Comparison of ENCODE assay signal across 14 cellular contexts in genomic region chr5:98064118-98064517, GRCh38.
DNase-seq lines count a peak whose midpoint lies in the region; ATAC-seq and TF ChIP-seq lines count a peak whose summit lies in the region.
"Had no signal": no experiment of that assay in that cellular context is flagged by ENCODE, and none has a peak within 500 bp of the region (broad histone marks: within the 10 kb centered on the region; RNA-seq: fewer than 3 reads in every experiment).

No MANE protein-coding gene starts in this region.

- H3K27me3 ChIP-seq in mammary epithelial cell (ENCODE audit: insufficient read depth, low read length), result no peaks in the 10 kb centered on the region
- H3K27me3 ChIP-seq in breast epithelium, result no peaks in the 10 kb centered on the region
- H3K27me3 ChIP-seq in heart right ventricle, result no peaks in the 10 kb centered on the region

- H3K4me2 ChIP-seq in mammary epithelial cell (ENCODE audit: insufficient read depth, low read depth, low read length), result no peak overlapping the region

- no peak for ATAC-seq in heart right ventricle

- H3K36me3 ChIP-seq in mammary epithelial cell (ENCODE audit: insufficient read depth, low read length) (no peaks in the 10 kb centered on the region), breast epithelium (no peaks in the 10 kb centered on the region), heart right ventricle (no peaks in the 10 kb centered on the region)

- in situ Hi-C loops in mammary epithelial cell (cut with MboI; ENCODE audit: low sequenced_read_pairs in 2 of 2), result no loop called here

- no peak overlapping the region for H3K9ac ChIP-seq in mammary epithelial cell (ENCODE audit: insufficient read depth, low read length)

- no peaks in the 10 kb centered on the region for H3K79me2 ChIP-seq in mammary epithelial cell (ENCODE audit: insufficient read depth, low read length)

- intact Hi-C loops in mammary epithelial cell (cut with micrococcal nuclease), result no loop called here
- intact Hi-C loops in breast epithelium (cut with DNase I; ENCODE audit: low total_unique reads), result no loop called here
- intact Hi-C loops in posterior cingulate gyrus (cut with DNase I), result no loop called here
- intact Hi-C loops in heart right ventricle (cut with DNase I), result no loop called here

- no peaks in the 10 kb centered on the region for H3K4me1 ChIP-seq in mammary epithelial cell (ENCODE audit: insufficient read depth, low read length)
- no peaks in the 10 kb centered on the region for H3K4me1 ChIP-seq in breast epithelium
- H3K4me1 ChIP-seq in heart right ventricle, result no peaks in the 10 kb centered on the region

- no peaks in the 10 kb centered on the region for H4K20me1 ChIP-seq in mammary epithelial cell (ENCODE audit: insufficient read depth, low read length)

- H3K9me3 ChIP-seq in mammary epithelial cell (replicated peaks; ENCODE audit: insufficient read depth, low read length) (no peaks in the 10 kb centered on the region), breast epithelium (no peaks in the 10 kb centered on the region), heart right ventricle (no peaks in the 10 kb centered on the region)

- BruUV-seq in mammary epithelial cell (replicated peaks; lab: Mats Ljungman, UMichigan), result no TSS peak

- dilution Hi-C loops in mammary epithelial cell (cut with HindIII; ENCODE audit: low sequenced_read_pairs), result no loop called here

- CTCF ChIA-PET in mammary epithelial cell (lab: Charles Lee; ENCODE audit: low non-redundant PET), result no interaction called here

- H3K27ac ChIP-seq in mammary epithelial cell (ENCODE audit: insufficient read depth, low read depth, low read length), result no peak overlapping the region
- H3K27ac ChIP-seq in breast epithelium, result no peak overlapping the region
- no peak overlapping the region for H3K27ac ChIP-seq in heart right ventricle
- H3K27ac ChIP-seq in coronary artery, result no peak overlapping the region

- TF ChIP-seq CTCF in mammary epithelial cell (conservative IDR thresholded peaks at IDR 0.05 in 1 of 2, IDR thresholded peaks at IDR 0.05 in 1 of 2; ENCODE audit: extremely low read depth in 1 of 2, insufficient read depth in 1 of 2, low read depth in 1 of 2, low read length in 2 of 2), result no peak
- TF ChIP-seq CTCF in breast epithelium (IDR thresholded peaks at IDR 0.05), result no peak
- TF ChIP-seq CTCF in heart right ventricle (IDR thresholded peaks at IDR 0.05), result no peak
- TF ChIP-seq CTCF in coronary artery (IDR thresholded peaks at IDR 0.05), result no peak

- TF ChIP-seq POLR2A in breast epithelium (IDR thresholded peaks at IDR 0.05), result no peak

- H3K4me3 ChIP-seq in mammary epithelial cell (replicated peaks in 1 of 3; ENCODE audit: insufficient read depth in 1 of 3, low read depth in 2 of 3, low read length in 3 of 3) (no peak overlapping the region), breast epithelium (no peak overlapping the region), heart right ventricle (no peak overlapping the region), coronary artery (no peak overlapping the region)

- peak overlapping the region; percentile 5 for H2AFZ ChIP-seq in mammary epithelial cell (ENCODE audit: low read depth, low read length)

- 75% methylated on average over 5 of the region's 5 CpGs for WGBS in mammary epithelial cell (ENCODE audit: low coverage, missing lambda C conversion rate)
- 78 to 79% methylated on average over 5 of the region's 5 CpGs for WGBS in heart right ventricle, 2 donors

- no peak for DNase-seq in mammary epithelial cell
- DNase-seq in breast epithelium (ENCODE audit: low spot score in 2 of 2), result no peak
- DNase-seq in medulla oblongata (ENCODE audit: extremely low spot score), result peak; percentile 40
- peak in 7 of 10 donors; percentile 8 to 72 (median 31) for DNase-seq in posterior cingulate gyrus
- DNase-seq in superior temporal gyrus (ENCODE audit: extremely low spot score), result peak; percentile 57
- no peak for DNase-seq in heart right ventricle
- DNase-seq in coronary artery (ENCODE audit: low spot score), result no peak
- no peak for DNase-seq in AG08396 (ENCODE audit: low spot score)
- DNase-seq: 8988T; CD4-positive, alpha-beta T cell; DND-41; GDM1; HCEC 1CT; HFFc6 had no signal

Comparison
In these comparisons a context has a peak if more than half of its experiments do, and no peak if none do; other contexts are left out.
1. DNase-seq: peak in medulla oblongata (single experiment), posterior cingulate gyrus (7 of 10) and superior temporal gyrus (single experiment); none in mammary epithelial cell (single experiment), breast epithelium (0 of 2), heart right ventricle (0 of 2), coronary artery (single experiment) and AG08396 (single experiment).